ENCODE assay signal across 8 cellular contexts in the genomic region with DNA sequence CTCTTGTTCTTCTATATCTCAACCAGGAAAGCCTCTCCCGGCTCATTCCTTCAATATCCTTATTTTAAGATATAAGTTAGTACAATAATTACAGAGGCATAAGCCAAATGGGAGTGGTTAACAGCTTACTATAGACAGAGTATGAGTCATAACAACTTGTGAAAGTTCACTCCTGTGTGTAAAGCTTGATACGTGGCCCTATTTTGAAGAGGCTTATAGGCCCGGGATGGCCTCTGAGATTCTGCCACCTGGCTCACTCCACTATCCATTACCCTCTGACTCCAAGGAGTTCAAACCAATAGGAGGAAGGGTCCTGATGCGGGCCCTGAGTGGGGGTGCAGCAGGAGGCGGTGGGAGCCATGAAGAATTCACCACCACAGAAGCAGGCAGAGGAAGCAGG. TPM values are rescaled to one million over a fixed set of nuclear protein-coding genes. Genes with fewer than 3 reads are reported as not detected.
DNase-seq lines count a peak whose midpoint lies in the region; ATAC-seq and TF ChIP-seq lines count a peak whose summit lies in the region.

No MANE protein-coding gene starts in this region.

- no peaks in the 10 kb centered on the region for H3K9me3 Mint-ChIP-seq in chondrocyte (ENCODE audit: low read depth)

- no peaks in the 10 kb centered on the region for H3K27me3 Mint-ChIP-seq in chondrocyte (ENCODE audit: low read depth)

- H3K4me1 Mint-ChIP-seq in chondrocyte (ENCODE audit: low read depth), result peaks cover 45% of the 10 kb centered on the region

- DNase-seq in GM10248 (ENCODE audit: extremely low spot score), result peak; percentile 66
- DNase-seq in chondrocyte (ENCODE audit: low spot score), result no peak
- no peak for DNase-seq in cerebellar cortex (ENCODE audit: low spot score)
- no peak for DNase-seq in NCI-H524 (lab: John Stamatoyannopoulos, UW)

- no peak overlapping the region for H3K4me3 Mint-ChIP-seq in chondrocyte (ENCODE audit: unreplicated experiment)

- CTCF ChIA-PET in GM10248 (lab: Yijun Ruan, JAX), result interaction anchor here (0.9 to 5.6 kb wide), 8 partner anchors 9 to 95 kb away, joined by 3 to 28 read pairs (median 4); no protein-coding TSS in a partner anchor

- H3K27ac Mint-ChIP-seq in chondrocyte (ENCODE audit: unreplicated experiment), result peak overlapping the region; percentile 78

- peaks cover 35% of the 10 kb centered on the region for H3K36me3 Mint-ChIP-seq in chondrocyte (ENCODE audit: low read depth)

- POLR2A ChIA-PET in GM10248 (lab: Yijun Ruan, JAX), result interaction anchor here (0.6 kb wide), 3 partner anchors 9 to 912 kb away, joined by 3 read pairs; no protein-coding TSS in a partner anchor

- peak overlapping the region in 17 of 21 experiments; percentile 14 to 74 (median 45) for H3K27ac ChIP-seq in skin epidermis

- ATAC-seq in GM21390 (IDR thresholded peaks at IDR 0.05; ENCODE audit: unreplicated experiment), result peak; percentile 70
- ATAC-seq in HG03575 (IDR thresholded peaks at IDR 0.05; ENCODE audit: extremely low read depth, insufficient number of reproducible peaks, low FRiP score, unreplicated experiment), result peak; percentile 66
- no peak for ATAC-seq in HG02970 (IDR thresholded peaks at IDR 0.05; ENCODE audit: low FRiP score, unreplicated experiment)

- no peak for TF ChIP-seq CTCF in GM10248 (IDR thresholded peaks at IDR 0.05; ENCODE audit: control extremely low read depth, extremely low read depth, low read depth, missing control alignments)
- no peak for TF ChIP-seq CTCF in chondrocyte (IDR thresholded peaks at IDR 0.05)

- no peak overlapping the region for H3K4me3 ChIP-seq in skin epidermis

RNA-seq across cellular contexts. Expression of gene B4GALT1, which starts 36.6 kb away (rescaled TPM):
- 59.0 to 83.5 TPM (median 60.2 TPM) in 3 replicates for total RNA-seq in chondrocyte

RNA-seq across cellular contexts. Expression of gene SMU1, which starts 54.0 kb away (rescaled TPM):
- 17.4 to 21.1 TPM (median 17.5 TPM) in 3 replicates for total RNA-seq in chondrocyte
